Comparison of ENCODE assay signal across 9 cellular contexts in genomic region chr12:6925239-6925542, GRCh38. TPM values are rescaled to one million over a fixed set of nuclear protein-coding genes. Genes with fewer than 3 reads are reported as not detected.
A peak's percentile ranks its signal among the peaks of the same experiment; 100 is the strongest.
DNase-seq lines count a peak whose midpoint lies in the region; ATAC-seq and TF ChIP-seq lines count a peak whose summit lies in the region.
"Had no signal": no experiment of that assay in that cellular context is flagged by ENCODE, and none has a peak within 500 bp of the region (broad histone marks: within the 10 kb centered on the region; RNA-seq: fewer than 3 reads in every experiment).

No MANE protein-coding gene starts in this region.

- no peak for DNase-seq in activated T-cell treated with anti-CD3 and anti-CD28 coated beads, Interleukin-2, amount 50 U/mL, for 72 hours
- DNase-seq in activated T-cell treated with anti-CD3 and anti-CD28 coated beads, Interleukin-2, amount 50 U/mL, for 48 hours = no peak
- no peak for DNase-seq in breast epithelium (ENCODE audit: low spot score in 2 of 2)
- DNase-seq in mesothelial cell of epicardium (ENCODE audit: low spot score in 2 of 2, unreplicated experiment in 2 of 2) = no peak
- no peak for DNase-seq in upper lobe of right lung
- DNase-seq in GM10266 (ENCODE audit: extremely low spot score) = no peak
- DNase-seq in middle frontal gyrus (ENCODE audit: extremely low spot score, low spot score) = no peak
- DNase-seq in NCI-H1105 (lab: John Stamatoyannopoulos, UW) = no peak
- DNase-seq: DMS153 had no signal

- H3K4me3 ChIP-seq in breast epithelium (peak overlapping the region in 2 of 3 donors; percentile 94 to 96), upper lobe of right lung (peak overlapping the region; percentile 84)

- TF ChIP-seq POLR2A in breast epithelium (IDR thresholded peaks at IDR 0.05) = no peak

- peak overlapping the region; percentile 99 for H3K27ac ChIP-seq in breast epithelium
- H3K27ac ChIP-seq in upper lobe of right lung = peak overlapping the region; percentile 92

- H3K27me3 Mint-ChIP-seq in activated T-cell treated with anti-CD3 and anti-CD28 coated beads, Interleukin-2, amount 50 U/mL, for 72 hours (ENCODE audit: low read depth) = no peaks in the 10 kb centered on the region
- H3K27me3 Mint-ChIP-seq in mesothelial cell of epicardium (ENCODE audit: low read depth) = no peaks in the 10 kb centered on the region

- intact Hi-C loops in breast epithelium (cut with DNase I; ENCODE audit: low total_unique reads) (no loop called here), upper lobe of right lung (cut with DNase I) (no loop called here)

- peaks cover 51% of the 10 kb centered on the region for H3K4me1 Mint-ChIP-seq in activated T-cell treated with anti-CD3 and anti-CD28 coated beads, Interleukin-2, amount 50 U/mL, for 72 hours (ENCODE audit: low read depth)
- peaks cover 51% of the 10 kb centered on the region for H3K4me1 Mint-ChIP-seq in mesothelial cell of epicardium

- H3K36me3 ChIP-seq in breast epithelium (no peaks in the 10 kb centered on the region), upper lobe of right lung (no peaks in the 10 kb centered on the region)

- H3K9me3 ChIP-seq in breast epithelium (no peaks in the 10 kb centered on the region), upper lobe of right lung (no peaks in the 10 kb centered on the region)

- H3K4me1 ChIP-seq in breast epithelium = peaks cover 11 to 24% of the 10 kb centered on the region in 2 donors
- peaks cover 42% of the 10 kb centered on the region for H3K4me1 ChIP-seq in upper lobe of right lung

- H3K27ac Mint-ChIP-seq in activated T-cell treated with anti-CD3 and anti-CD28 coated beads, Interleukin-2, amount 50 U/mL, for 72 hours = peak overlapping the region; percentile 48
- H3K27ac Mint-ChIP-seq in mesothelial cell of epicardium = peak overlapping the region; percentile 98

- ATAC-seq in activated T-cell treated with anti-CD3 and anti-CD28 coated beads, Interleukin-2, amount 50 U/mL, for 72 hours (replicated peaks in 1 of 2) = no peak
- ATAC-seq in upper lobe of right lung = no peak

- TF ChIP-seq CTCF in breast epithelium (IDR thresholded peaks at IDR 0.05) = no peak
- no peak for TF ChIP-seq CTCF in mesothelial cell of epicardium (IDR thresholded peaks at IDR 0.05; ENCODE audit: unreplicated experiment)
- no peak for TF ChIP-seq CTCF in upper lobe of right lung (IDR thresholded peaks at IDR 0.05)
- no peak for TF ChIP-seq CTCF in GM10266 (IDR thresholded peaks at IDR 0.05; ENCODE audit: control insufficient read depth, insufficient read depth, low read depth, missing control alignments)

- peak overlapping the region; percentile 76 to 77 for H3K4me3 Mint-ChIP-seq in activated T-cell treated with anti-CD3 and anti-CD28 coated beads, Interleukin-2, amount 50 U/mL, for 72 hours
- peak overlapping the region; percentile 87 for H3K4me3 Mint-ChIP-seq in mesothelial cell of epicardium

- H3K9me3 Mint-ChIP-seq in activated T-cell treated with anti-CD3 and anti-CD28 coated beads, Interleukin-2, amount 50 U/mL, for 72 hours = no peaks in the 10 kb centered on the region
- no peaks in the 10 kb centered on the region for H3K9me3 Mint-ChIP-seq in mesothelial cell of epicardium

- H3K36me3 Mint-ChIP-seq in activated T-cell treated with anti-CD3 and anti-CD28 coated beads, Interleukin-2, amount 50 U/mL, for 72 hours (ENCODE audit: insufficient read depth in 2 of 2) = peaks cover 5 to 11% of the 10 kb centered on the region in 2 donors
- H3K36me3 Mint-ChIP-seq in mesothelial cell of epicardium = no peaks in the 10 kb centered on the region

- H3K27me3 ChIP-seq in breast epithelium = no peaks in the 10 kb centered on the region
- no peaks in the 10 kb centered on the region for H3K27me3 ChIP-seq in upper lobe of right lung

RNA-seq across cellular contexts. Expression of gene ATN1, which starts 2.6 kb away (rescaled TPM):
- 10 to 100 TPM; 51.4 to 64.9 TPM for total RNA-seq in activated T-cell treated with anti-CD3 and anti-CD28 coated beads, Interleukin-2, amount 50 U/mL, for 72 hours
- total RNA-seq in breast epithelium (10 to 100 TPM; 57.9 to 96.4 (median 59.7) TPM), mesothelial cell of epicardium (193 to 205 TPM (median 195 TPM) in 3 replicates), upper lobe of right lung (149 TPM)

RNA-seq across cellular contexts. Expression of gene ENO2, which starts 10.8 kb away (rescaled TPM):
- 100 to 1,000 TPM; 115 to 145 TPM for total RNA-seq in activated T-cell treated with anti-CD3 and anti-CD28 coated beads, Interleukin-2, amount 50 U/mL, for 72 hours
- total RNA-seq in breast epithelium (10 to 100 TPM in 2 of 3 donors, 1 to 10 TPM in 1; 5.0 to 16.1 (median 11.1) TPM), mesothelial cell of epicardium (30.2 to 30.7 TPM (median 30.2 TPM) in 3 replicates), upper lobe of right lung (41.8 TPM)

RNA-seq across cellular contexts. Expression of gene RNU7-1, which starts 18.4 kb away (rescaled TPM):
- not detected for total RNA-seq in activated T-cell treated with anti-CD3 and anti-CD28 coated beads, Interleukin-2, amount 50 U/mL, for 72 hours
- not detected for total RNA-seq in breast epithelium
- total RNA-seq in mesothelial cell of epicardium = not detected in 3 replicates
- total RNA-seq in upper lobe of right lung = not detected

RNA-seq across cellular contexts. Expression of gene C12orf57, which starts 18.6 kb away (rescaled TPM):
- total RNA-seq in activated T-cell treated with anti-CD3 and anti-CD28 coated beads, Interleukin-2, amount 50 U/mL, for 72 hours = 100 to 1,000 TPM; 259 to 301 TPM
- total RNA-seq in breast epithelium (100 to 1,000 TPM; 515 to 824 (median 547) TPM), mesothelial cell of epicardium (203 to 215 TPM (median 204 TPM) in 3 replicates), upper lobe of right lung (197 TPM)

RNA-seq across cellular contexts. Expression of gene LRRC23, which starts 20.6 kb away (rescaled TPM):
- 10 to 100 TPM in 1 of 2 donors, 1 to 10 TPM in 1; 8.6 to 11.3 TPM for total RNA-seq in activated T-cell treated with anti-CD3 and anti-CD28 coated beads, Interleukin-2, amount 50 U/mL, for 72 hours
- total RNA-seq in breast epithelium = 10 to 100 TPM in 2 of 3 donors, 1 to 10 TPM in 1; 7.4 to 15.4 (median 10.8) TPM
- total RNA-seq in mesothelial cell of epicardium = 11.6 to 14.4 TPM (median 13.4 TPM) in 3 replicates
- total RNA-seq in upper lobe of right lung = 13.3 TPM
